Comparison of ENCODE assay signal across 8 cellular contexts in genomic region chr1:107058245-107059032, GRCh38.
DNase-seq lines count a peak whose midpoint lies in the region; ATAC-seq, FAIRE-seq and TF ChIP-seq lines count a peak whose summit lies in the region.

No MANE protein-coding gene starts in this region.

- CTCF ChIA-PET in GM10248 (lab: Yijun Ruan, JAX): interaction anchor here (1.0 kb wide), 1 partner anchor 78 kb away, joined by 3 read pairs; no protein-coding TSS in a partner anchor

- peak overlapping the region; percentile 100 for H3K4me3 Mint-ChIP-seq in central memory CD8-positive, alpha-beta T cell
- peak overlapping the region; percentile 96 for H3K4me3 Mint-ChIP-seq in nephron progenitor cell

- H3K27me3 Mint-ChIP-seq in central memory CD8-positive, alpha-beta T cell: no peaks in the 10 kb centered on the region
- H3K27me3 Mint-ChIP-seq in nephron progenitor cell (ENCODE audit: low read depth, poor library complexity): no peaks in the 10 kb centered on the region

- peaks cover 18% of the 10 kb centered on the region for H3K36me3 Mint-ChIP-seq in central memory CD8-positive, alpha-beta T cell (ENCODE audit: insufficient read depth)
- H3K36me3 Mint-ChIP-seq in nephron progenitor cell (ENCODE audit: low read depth): peaks cover 23% of the 10 kb centered on the region

- FAIRE-seq in urothelium cell line (lab: Jason Lieb, UNC): no peak

- H3K27ac Mint-ChIP-seq in central memory CD8-positive, alpha-beta T cell (ENCODE audit: low read depth): peak overlapping the region; percentile 96
- no peak overlapping the region for H3K27ac Mint-ChIP-seq in nephron progenitor cell

- TF ChIP-seq CTCF in GM10248 (IDR thresholded peaks at IDR 0.05; ENCODE audit: control extremely low read depth, extremely low read depth, low read depth, missing control alignments) (no peak), nephron progenitor cell (IDR thresholded peaks at IDR 0.05) (no peak)

- DNase-seq in GM10248 (ENCODE audit: extremely low spot score): peak; percentile 30
- DNase-seq in NAMALWA (ENCODE audit: low spot score): peak; percentile 4
- no peak for DNase-seq in central memory CD8-positive, alpha-beta T cell (ENCODE audit: low spot score in 2 of 2)
- no peak for DNase-seq in nephron progenitor cell
- no peak for DNase-seq in NCI-H524 treated with DMSO at 0.1 percent for 48 hours (lab: John Stamatoyannopoulos, UW)
- no peak for DNase-seq in urothelium cell line (ENCODE audit: low spot score)
- DNase-seq in NCI-H510A (lab: John Stamatoyannopoulos, UW): no peak

- H3K9me3 Mint-ChIP-seq in central memory CD8-positive, alpha-beta T cell: no peaks in the 10 kb centered on the region
- H3K9me3 Mint-ChIP-seq in nephron progenitor cell: peaks cover 8% of the 10 kb centered on the region

- no peak for ATAC-seq in central memory CD8-positive, alpha-beta T cell (replicated peaks; ENCODE audit: extremely low read depth, poor library complexity, severe bottlenecking)
- ATAC-seq in HG03520 (IDR thresholded peaks at IDR 0.05; ENCODE audit: unreplicated experiment): no peak

- POLR2A ChIA-PET in GM10248 (lab: Yijun Ruan, JAX): interaction anchor here (0.7 kb wide), 1 partner anchor 77 kb away, joined by 3 read pairs; no protein-coding TSS in a partner anchor

- H3K4me1 Mint-ChIP-seq in central memory CD8-positive, alpha-beta T cell: peaks cover 25% of the 10 kb centered on the region
- peaks cover 26% of the 10 kb centered on the region for H3K4me1 Mint-ChIP-seq in nephron progenitor cell

Comparison
In these comparisons a context has a peak if more than half of its experiments do, and no peak if none do; other contexts are left out.
1. DNase-seq: peak in GM10248 (single experiment) and NAMALWA (single experiment); none in central memory CD8-positive, alpha-beta T cell (0 of 2), nephron progenitor cell (single experiment), NCI-H524 treated with DMSO at 0.1 percent for 48 hours (single experiment), urothelium cell line (single experiment) and NCI-H510A (single experiment).